ENCODE assay signal across 16 cellular contexts in genomic region chr16:72878301-72879269, GRCh38.
DNase-seq lines count a peak whose midpoint lies in the region; ATAC-seq, FAIRE-seq and TF ChIP-seq lines count a peak whose summit lies in the region.
"Had no signal": no experiment of that assay in that cellular context is flagged by ENCODE, and none has a peak within 500 bp of the region (broad histone marks: within the 10 kb centered on the region; RNA-seq: fewer than 3 reads in every experiment).

No MANE protein-coding gene starts in this region.

- no peak for TF ChIP-seq POLR2A in H54 (IDR thresholded peaks at IDR 0.05; ENCODE audit: low read depth, low read length)

- intact Hi-C loops in Caco-2 (cut with micrococcal nuclease; ENCODE audit: unreplicated experiment): loop anchor here (5.0 kb wide), 1 partner anchor 34 kb away; no protein-coding TSS in a partner anchor

- peak overlapping the region; percentile 83 for H3K27ac ChIP-seq in RWPE2 (ENCODE audit: poor library complexity, severe bottlenecking)
- H3K27ac ChIP-seq: ovary had no signal

- CTCF ChIA-PET in Caco-2 (lab: Charles Lee): no interaction called here

- peak overlapping the region; percentile 73 for H3K4me3 Mint-ChIP-seq in Caco-2 (ENCODE audit: unreplicated experiment)
- H3K4me3 Mint-ChIP-seq in osteocyte (ENCODE audit: unreplicated experiment): no peak overlapping the region
- H3K4me3 Mint-ChIP-seq: CD4-positive, alpha-beta T cell; effector memory CD8-positive, alpha-beta T cell had no signal

- BruUV-seq in Caco-2 (replicated peaks; lab: Mats Ljungman, UMichigan): no TSS peak

- H3K4me3 ChIP-seq in Caco-2 (ENCODE audit: low read depth, low read length): no peak overlapping the region
- H3K4me3 ChIP-seq in RWPE2 (ENCODE audit: severe bottlenecking): no peak overlapping the region
- H3K4me3 ChIP-seq: ovary had no signal

- H3K36me3 ChIP-seq in Caco-2 (ENCODE audit: control insufficient read depth, insufficient read depth, low read length) (no peaks in the 10 kb centered on the region), RWPE2 (ENCODE audit: low read depth) (no peaks in the 10 kb centered on the region)
- H3K36me3 ChIP-seq: ovary had no signal

- FAIRE-seq in H54 (lab: Jason Lieb, UNC): no peak
- FAIRE-seq: GM12891, keratinocyte had no signal

- DNase-seq in Caco-2: peak; percentile 63 to 78
- no peak for DNase-seq in RWPE2 (ENCODE audit: low spot score)
- peak; percentile 80 for DNase-seq in foreskin melanocyte
- no peak for DNase-seq in osteocyte (ENCODE audit: extremely low spot score, unreplicated experiment)
- no peak for DNase-seq in D341Med (ENCODE audit: low spot score)
- no peak for DNase-seq in H54 (ENCODE audit: insufficient read length, low spot score)
- DNase-seq: activated gamma-delta T cell treated with Interleukin-2 at 50 U/mL for 16 hours; CD4-positive, alpha-beta T cell; effector memory CD8-positive, alpha-beta T cell; KBM-7; ovary; SHP77 had no signal

- no peaks in the 10 kb centered on the region for H3K27me3 Mint-ChIP-seq in Caco-2 (ENCODE audit: insufficient read depth, unreplicated experiment)
- H3K27me3 Mint-ChIP-seq in osteocyte (ENCODE audit: unreplicated experiment): no peaks in the 10 kb centered on the region
- H3K27me3 Mint-ChIP-seq: CD4-positive, alpha-beta T cell had no signal

- no peaks in the 10 kb centered on the region for H3K27me3 ChIP-seq in Caco-2 (replicated peaks; ENCODE audit: control insufficient read depth, insufficient read depth, low read length)
- H3K27me3 ChIP-seq in RWPE2 (ENCODE audit: insufficient read depth, poor library complexity, severe bottlenecking): no peaks in the 10 kb centered on the region
- H3K27me3 ChIP-seq: ovary had no signal

- H3K4me1 Mint-ChIP-seq in Caco-2 (ENCODE audit: low read depth, unreplicated experiment): peaks cover 48% of the 10 kb centered on the region
- peaks cover 70% of the 10 kb centered on the region for H3K4me1 Mint-ChIP-seq in osteocyte (ENCODE audit: unreplicated experiment)

- H3K9me3 ChIP-seq in Caco-2 (no peaks in the 10 kb centered on the region), RWPE2 (ENCODE audit: severe bottlenecking) (no peaks in the 10 kb centered on the region)
- H3K9me3 ChIP-seq: ovary had no signal

- H3K4me1 ChIP-seq in Caco-2 (peaks cover 50% of the 10 kb centered on the region), RWPE2 (ENCODE audit: insufficient read depth, poor library complexity, severe bottlenecking) (peaks cover 41% of the 10 kb centered on the region)

- H3K27ac Mint-ChIP-seq in Caco-2 (ENCODE audit: unreplicated experiment) (peak overlapping the region; percentile 100), osteocyte (ENCODE audit: unreplicated experiment) (peak overlapping the region; percentile 98)
- H3K27ac Mint-ChIP-seq: CD4-positive, alpha-beta T cell; effector memory CD8-positive, alpha-beta T cell had no signal

- no peaks in the 10 kb centered on the region for H3K9me3 Mint-ChIP-seq in Caco-2 (ENCODE audit: unreplicated experiment)
- no peaks in the 10 kb centered on the region for H3K9me3 Mint-ChIP-seq in osteocyte (ENCODE audit: unreplicated experiment)
- H3K9me3 Mint-ChIP-seq: CD4-positive, alpha-beta T cell; effector memory CD8-positive, alpha-beta T cell had no signal

- H3K36me3 Mint-ChIP-seq in Caco-2 (ENCODE audit: insufficient read depth, unreplicated experiment) (peaks cover 40% of the 10 kb centered on the region), osteocyte (ENCODE audit: unreplicated experiment) (peaks cover 11% of the 10 kb centered on the region)

- TF ChIP-seq CTCF in Caco-2 (IDR thresholded peaks at IDR 0.05; ENCODE audit: insufficient read depth in 1 of 2, low read depth in 1 of 2, low read length in 1 of 2, severe bottlenecking in 1 of 2, unreplicated experiment in 1 of 2): no peak
- no peak for TF ChIP-seq CTCF in RWPE2 (IDR thresholded peaks at IDR 0.05; ENCODE audit: poor library complexity, severe bottlenecking)
- no peak for TF ChIP-seq CTCF in osteocyte (IDR thresholded peaks at IDR 0.05)

- ATAC-seq in RWPE2 (ENCODE audit: low read depth) (0 out of 3 replicates have a peak, but pooled peaks have one; percentile 13), HG02885 (IDR thresholded peaks at IDR 0.05; ENCODE audit: poor library complexity, unreplicated experiment) (no peak), HG02884 (IDR thresholded peaks at IDR 0.05; ENCODE audit: unreplicated experiment) (no peak)
- ATAC-seq: effector memory CD8-positive, alpha-beta T cell had no signal

- POLR2A ChIA-PET in Caco-2 (lab: Charles Lee): no interaction called here

Comparison
In these comparisons a context has a peak if more than half of its experiments do, and no peak if none do; other contexts are left out.
1. DNase-seq: peak in Caco-2 (2 of 2) and foreskin melanocyte (single experiment); none in RWPE2 (single experiment), osteocyte (single experiment), D341Med (single experiment) and H54 (single experiment).